In genomic region chr4:8199594-8200301, GRCh38 we compare ENCODE assay signal across 1 cellular context.
TF ChIP-seq lines count a peak whose summit lies in the region.

No MANE protein-coding gene starts in this region.

TF ChIP-seq in GM12878, 131 proteins besides CTCF, POLR2A, EP300 and RAD21 (continued from another document):
- TF ChIP-seq E2F8 (IDR thresholded peaks at IDR 0.05; ENCODE audit: low read depth, partially characterized antibody): no peak
